8 cellular contexts compared by ENCODE assay signal in the genomic region with DNA sequence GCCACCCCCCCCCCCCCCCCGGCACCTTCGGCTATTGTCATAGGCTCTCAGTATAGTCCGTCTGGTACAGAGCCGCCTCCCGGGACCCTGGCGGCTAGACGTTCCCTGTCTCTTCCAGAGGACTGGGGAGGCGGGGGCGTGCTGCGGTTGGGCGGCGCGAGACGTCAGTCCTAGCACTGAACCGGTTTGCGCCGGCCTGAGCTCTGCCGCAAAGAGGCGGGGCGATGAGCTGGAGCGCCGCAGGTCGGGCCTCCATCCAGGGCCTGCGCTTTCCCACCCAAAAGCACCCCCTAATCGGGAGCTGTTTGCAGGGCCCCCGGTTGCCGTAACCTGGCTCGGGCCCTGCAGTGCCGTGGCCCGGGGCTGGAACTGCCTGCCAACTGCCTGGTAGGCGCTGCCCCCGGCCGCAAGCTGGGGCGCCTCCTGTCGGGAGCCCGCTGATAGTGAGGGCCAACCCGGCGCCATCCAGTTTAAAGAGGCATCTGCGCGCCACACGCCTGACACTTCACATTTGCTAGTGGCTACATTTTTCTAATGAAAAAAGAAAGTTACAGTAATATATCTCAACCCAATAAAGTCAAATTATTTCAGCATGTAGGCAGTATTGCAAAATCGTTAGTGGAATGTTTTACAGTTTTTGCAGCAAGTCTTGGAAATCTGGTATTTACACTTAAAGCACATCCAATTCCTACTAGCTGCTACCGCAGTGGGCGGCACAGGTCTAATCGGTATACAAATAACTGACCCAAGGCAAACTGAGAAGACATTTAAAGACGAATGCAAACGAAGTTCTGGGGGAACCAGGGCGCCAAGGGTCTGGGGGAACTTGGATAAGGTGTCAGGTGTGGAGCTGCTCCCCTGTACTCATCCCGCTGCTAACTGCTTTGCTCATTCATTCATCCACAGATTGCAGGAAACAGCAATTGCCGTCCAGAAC. TPM values are rescaled to one million over a fixed set of nuclear protein-coding genes. Genes with fewer than 3 reads are reported as not detected.
DNase-seq lines count a peak whose midpoint lies in the region; ATAC-seq and TF ChIP-seq lines count a peak whose summit lies in the region.

No MANE protein-coding gene starts in this region.

- H3K27me3 ChIP-seq in sigmoid colon, result no peaks in the 10 kb centered on the region

- TF ChIP-seq POLR2A in sigmoid colon (IDR thresholded peaks at IDR 0.05), result peak in 1 of 2 donors; percentile 63

- H3K27ac ChIP-seq in angular gyrus (ENCODE audit: low read depth, low read length) (peak overlapping the region; percentile 99), sigmoid colon (peak overlapping the region; percentile 95 to 99 (median 96))

- TF ChIP-seq CTCF in GM12865 (IDR thresholded peaks at IDR 0.05; ENCODE audit: insufficient read depth, low read depth, low read length, missing control alignments) (peak; percentile 86), sigmoid colon (IDR thresholded peaks at IDR 0.05) (peak; percentile 88 to 91 (median 90))

- WGBS in sigmoid colon, 2 donors, result 3 to 4% methylated on average over 50 of the region's 50 CpGs

- peak overlapping the region; percentile 76 for H3K4me3 ChIP-seq in GM12865 (ENCODE audit: low read depth, low read length)
- peak overlapping the region; percentile 61 to 97 (median 76) for H3K4me3 ChIP-seq in sigmoid colon

- H3K36me3 ChIP-seq in sigmoid colon, result no peaks in the 10 kb centered on the region

- intact Hi-C loops in sigmoid colon (cut with DNase I), result loop anchor here (2.0 to 10.0 kb wide), 4 partner anchors 33 to 241 kb away; partner anchors contain the start of genes DHRS7B, MAP2K3 and TMEM11

- DNase-seq in GM12865 (ENCODE audit: low read depth) (peak; percentile 99), NCI-H1105 (lab: John Stamatoyannopoulos, UW) (peak; percentile 99), SW 1271 (lab: John Stamatoyannopoulos, UW) (peak; percentile 98 to 99), hippocampal formation (lab: John Stamatoyannopoulos, UW) (peak; percentile 97 to 100), sigmoid colon (peak; percentile 99), glomerular visceral epithelial cell (ENCODE audit: extremely low spot score) (no peak)

- H3K9me3 ChIP-seq in sigmoid colon, result no peaks in the 10 kb centered on the region

- peak in 2 of 4 donors; percentile 45 to 54 for TF ChIP-seq EP300 in sigmoid colon (IDR thresholded peaks at IDR 0.05)

- peaks cover 0 to 38% (median 36%) of the 10 kb centered on the region in 4 donors for H3K4me1 ChIP-seq in sigmoid colon

- ATAC-seq in HG02588 (IDR thresholded peaks at IDR 0.05; ENCODE audit: unreplicated experiment), result peak; percentile 83

RNA-seq across cellular contexts. Expression of gene USP22, which starts 0.8 kb away (rescaled TPM):
- total RNA-seq in sigmoid colon, result 10 to 100 TPM; 68.8 to 84.2 (median 83.4) TPM
- polyA plus RNA-seq in sigmoid colon, result 10 to 100 TPM; 25.2 to 71.2 (median 30.1) TPM
